9 cellular contexts compared by ENCODE assay signal in the genomic region with DNA sequence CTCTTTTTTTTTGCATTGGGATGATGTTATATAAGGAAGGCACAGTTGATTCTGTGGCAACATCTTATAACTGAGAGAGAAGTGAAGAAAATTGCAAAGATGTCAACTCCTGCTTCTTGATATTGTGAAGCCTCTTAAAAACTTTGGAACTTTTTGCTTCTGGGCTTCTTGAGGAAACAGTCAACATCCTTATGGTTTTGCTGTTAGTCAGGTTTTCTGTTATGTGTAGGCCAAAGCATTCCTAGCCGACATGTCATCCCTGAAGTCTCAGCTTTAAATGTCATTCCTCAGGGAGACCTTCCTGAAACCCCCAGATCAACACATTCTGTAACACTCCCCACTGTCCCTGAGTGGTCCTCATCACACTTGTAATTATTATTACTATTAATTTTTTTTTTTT. TPM values are rescaled to one million over a fixed set of nuclear protein-coding genes. Genes with fewer than 3 reads are reported as not detected.
A peak's percentile ranks its signal among the peaks of the same experiment; 100 is the strongest.
DNase-seq lines count a peak whose midpoint lies in the region; TF ChIP-seq lines count a peak whose summit lies in the region.
"Had no signal": no experiment of that assay in that cellular context is flagged by ENCODE, and none has a peak within 500 bp of the region (broad histone marks: within the 10 kb centered on the region; RNA-seq: fewer than 3 reads in every experiment).

No MANE protein-coding gene starts in this region.

- no peak overlapping the region for H3K4me3 ChIP-seq in astrocyte of the spinal cord (ENCODE audit: low read depth, low read length)

- DNase-seq in H4 (ENCODE audit: low spot score) (peak; percentile 1), astrocyte of the spinal cord (ENCODE audit: low read depth, low spot score) (peak; percentile 55), non-pigmented ciliary epithelial cell (ENCODE audit: low read depth) (peak; percentile 71), NCI-H748 (lab: John Stamatoyannopoulos, UW; ENCODE audit: unreplicated experiment) (no peak), anterior cingulate cortex (lab: John Stamatoyannopoulos, UW) (no peak)
- DNase-seq in effector CD8-positive, alpha-beta T cell (lab: John Stamatoyannopoulos, UW) = no peak
- DNase-seq: erythroblast, NCI-H1092 had no signal

- in situ Hi-C loops in astrocyte of the spinal cord (cut with HindIII; ENCODE audit: low sequenced_read_pairs) = no loop called here

- no peak for TF ChIP-seq CTCF in astrocyte of the spinal cord (IDR thresholded peaks at IDR 0.05; ENCODE audit: low read depth, low read length)

RNA-seq across cellular contexts. Expression of gene FALEC, which starts 12.6 kb away (rescaled TPM):
- not detected in 2 replicates for total RNA-seq in H4 (2014; rRNA removed; shearing (Covaris generic))
- total RNA-seq: osteocyte had no signal

RNA-seq across cellular contexts. Expression of gene ECM1, which starts 20.3 kb away (rescaled TPM):
- total RNA-seq in H4 (2014; rRNA removed; shearing (Covaris generic)) = 27.5 and 28.6 TPM in 2 replicates

RNA-seq across cellular contexts. Expression of gene ADAMTSL4, which starts 21.0 kb away (rescaled TPM):
- total RNA-seq in H4 (2014; rRNA removed; shearing (Covaris generic)) = 0.80 and 1.1 TPM in 2 replicates

RNA-seq across cellular contexts. Expression of gene TARS2, which starts 41.0 kb away (rescaled TPM):
- total RNA-seq in H4 (2014; rRNA removed; shearing (Covaris generic)) = 8.4 and 12.8 TPM in 2 replicates

RNA-seq across cellular contexts. Expression of gene MCL1, which starts 51.2 kb away (rescaled TPM):
- total RNA-seq in H4 (2014; rRNA removed; shearing (Covaris generic)) = 95.2 and 98.6 TPM in 2 replicates

Comparison
In these comparisons a context has a peak if more than half of its experiments do, and no peak if none do; other contexts are left out.
1. DNase-seq: peak in H4 (single experiment), astrocyte of the spinal cord (single experiment) and non-pigmented ciliary epithelial cell (single experiment); none in NCI-H748 (single experiment), effector CD8-positive, alpha-beta T cell (single experiment) and anterior cingulate cortex (0 of 58).